Comparison of ENCODE assay signal across 8 cellular contexts in genomic region chr1:233543338-233544255, GRCh38.
DNase-seq lines count a peak whose midpoint lies in the region; FAIRE-seq and TF ChIP-seq lines count a peak whose summit lies in the region.

No MANE protein-coding gene starts in this region.

- H3K36me3 Mint-ChIP-seq in progenitor cell of endocrine pancreas (ENCODE audit: insufficient read depth) = no peaks in the 10 kb centered on the region

- no peaks in the 10 kb centered on the region for H3K79me2 ChIP-seq in mesendoderm (ENCODE audit: control insufficient read depth, insufficient read depth, low read length)

- H2BK5ac ChIP-seq in mesendoderm (ENCODE audit: low read length) = no peak overlapping the region

- H3K27me3 Mint-ChIP-seq in progenitor cell of endocrine pancreas = no peaks in the 10 kb centered on the region

- H3K27me3 ChIP-seq in brain microvascular endothelial cell (replicated peaks) = no peaks in the 10 kb centered on the region
- H3K27me3 ChIP-seq in mesendoderm (ENCODE audit: insufficient read depth, low read length, poor library complexity) = no peaks in the 10 kb centered on the region

- DNase-seq in AG10803 (ENCODE audit: low read depth) (peak; percentile 68), HTR-8/SVneo (ENCODE audit: insufficient read length, low spot score) (peak; percentile 86), brain microvascular endothelial cell (peak; percentile 38), mesendoderm (peak; percentile 88), NCI-H1092 treated with DMSO at 0.1 percent for 48 hours (lab: John Stamatoyannopoulos, UW) (no peak), COR-L47 (lab: John Stamatoyannopoulos, UW) (no peak), progenitor cell of endocrine pancreas (ENCODE audit: low spot score, unreplicated experiment) (no peak)
- DNase-seq in activated naive CD4-positive, alpha-beta T cell treated with anti-CD3 and anti-CD28 coated beads, Interleukin-2, amount 50 U/mL, for 16 hours = no peak

- H3K4ac ChIP-seq in mesendoderm (ENCODE audit: low read depth, low read length) = no peak overlapping the region

- H3K23ac ChIP-seq in mesendoderm (ENCODE audit: low read length) = no peak overlapping the region

- TF ChIP-seq CTCF in AG10803 (conservative IDR thresholded peaks at IDR 0.05; ENCODE audit: low read length) (no peak), brain microvascular endothelial cell (IDR thresholded peaks at IDR 0.05; ENCODE audit: low read depth, low read length, missing control alignments) (no peak), progenitor cell of endocrine pancreas (IDR thresholded peaks at IDR 0.05; ENCODE audit: unreplicated experiment) (no peak)

- H3K36me3 ChIP-seq in brain microvascular endothelial cell (replicated peaks) (no peaks in the 10 kb centered on the region), mesendoderm (ENCODE audit: control insufficient read depth, insufficient read depth, low read length) (no peaks in the 10 kb centered on the region)

- H3K4me2 ChIP-seq in mesendoderm (ENCODE audit: low read length) = no peak overlapping the region

- H3K27ac Mint-ChIP-seq in progenitor cell of endocrine pancreas = no peak overlapping the region

- in situ Hi-C loops in brain microvascular endothelial cell (cut with HindIII; ENCODE audit: low pct_ligation_motif_present, low sequenced_read_pairs) = no loop called here

- peak; percentile 95 for FAIRE-seq in HTR-8/SVneo (lab: Jason Lieb, UNC)

- no peaks in the 10 kb centered on the region for H3K79me1 ChIP-seq in mesendoderm (ENCODE audit: low read length)

- H3K4me3 ChIP-seq in AG10803 (ENCODE audit: low read length) (no peak overlapping the region), brain microvascular endothelial cell (ENCODE audit: low read depth, low read length) (no peak overlapping the region), mesendoderm (ENCODE audit: low read length) (no peak overlapping the region)

- no peak overlapping the region for H4K5ac ChIP-seq in mesendoderm (ENCODE audit: low read length)

- H3K9ac ChIP-seq in mesendoderm (ENCODE audit: low read length) = no peak overlapping the region

- H2AK5ac ChIP-seq in mesendoderm (ENCODE audit: low read length) = no peak overlapping the region

- no peak overlapping the region for H3K4me3 Mint-ChIP-seq in progenitor cell of endocrine pancreas (ENCODE audit: low read depth)

- H4K8ac ChIP-seq in mesendoderm (ENCODE audit: low read depth, low read length) = no peak overlapping the region

- H3K18ac ChIP-seq in mesendoderm (ENCODE audit: low read length) = no peak overlapping the region

- H2BK120ac ChIP-seq in mesendoderm (ENCODE audit: low read depth, low read length) = no peak overlapping the region

- peaks cover 7% of the 10 kb centered on the region for H3K9me3 Mint-ChIP-seq in progenitor cell of endocrine pancreas (ENCODE audit: low read depth)

- no peak overlapping the region for H2BK15ac ChIP-seq in mesendoderm (replicated peaks; ENCODE audit: low read depth)

- no peak overlapping the region for H3K27ac ChIP-seq in brain microvascular endothelial cell
- H3K27ac ChIP-seq in mesendoderm (ENCODE audit: low read depth, low read length) = no peak overlapping the region

- peaks cover 2% of the 10 kb centered on the region for H3K4me1 ChIP-seq in mesendoderm (ENCODE audit: control insufficient read depth, low read depth, low read length)

- H3K4me1 Mint-ChIP-seq in progenitor cell of endocrine pancreas (ENCODE audit: low read depth) = peaks cover 3% of the 10 kb centered on the region

- no peak overlapping the region for H3K56ac ChIP-seq in mesendoderm (ENCODE audit: low read length)

- no CpG with 5 or more reads among the region's 8 CpGs for WGBS in mesendoderm (ENCODE audit: extremely low coverage, insufficient coverage, low lambda C conversion rate)

Comparison
In these comparisons a context has a peak if more than half of its experiments do, and no peak if none do; other contexts are left out.
1. DNase-seq: peak in AG10803 (single experiment), HTR-8/SVneo (single experiment), brain microvascular endothelial cell (single experiment) and mesendoderm (single experiment); none in activated naive CD4-positive, alpha-beta T cell treated with anti-CD3 and anti-CD28 coated beads, Interleukin-2, amount 50 U/mL, for 16 hours (single experiment), NCI-H1092 treated with DMSO at 0.1 percent for 48 hours (single experiment), COR-L47 (single experiment) and progenitor cell of endocrine pancreas (single experiment).